Comparison of ENCODE assay signal across 9 cellular contexts in genomic region chr12:93813972-93814821, GRCh38.
DNase-seq lines count a peak whose midpoint lies in the region; ATAC-seq and TF ChIP-seq lines count a peak whose summit lies in the region.
"Had no signal": no experiment of that assay in that cellular context is flagged by ENCODE, and none has a peak within 500 bp of the region (broad histone marks: within the 10 kb centered on the region; RNA-seq: fewer than 3 reads in every experiment).

No MANE protein-coding gene starts in this region.

- no peak for TF ChIP-seq POLR2A in testis (IDR thresholded peaks at IDR 0.05)

- WGBS in lung, 2 donors: 38 to 50% methylated on average over 14 of the region's 14 CpGs
- WGBS in testis, 2 donors: 24 to 38% methylated on average over 14 of the region's 14 CpGs

- H3K4me3 ChIP-seq in colonic mucosa (no peak overlapping the region), lung (no peak overlapping the region), testis (no peak overlapping the region)

- H3K9me3 ChIP-seq in colonic mucosa (no peaks in the 10 kb centered on the region), lung (ENCODE audit: control insufficient read depth in 2 of 2, insufficient read depth in 1 of 2, low read length in 1 of 2) (no peaks in the 10 kb centered on the region), testis (no peaks in the 10 kb centered on the region)

- TF ChIP-seq CTCF in colonic mucosa (IDR thresholded peaks at IDR 0.05): no peak
- TF ChIP-seq CTCF in lung (IDR thresholded peaks at IDR 0.05; ENCODE audit: control extremely low read depth, extremely low read depth): no peak
- no peak for TF ChIP-seq CTCF in testis (IDR thresholded peaks at IDR 0.05)

- H3K27me3 ChIP-seq in colonic mucosa (no peaks in the 10 kb centered on the region), lung (ENCODE audit: control insufficient read depth, insufficient read depth) (no peaks in the 10 kb centered on the region), testis (no peaks in the 10 kb centered on the region)

- DNase-seq in DMS153 (lab: John Stamatoyannopoulos, UW): peak; percentile 16
- DNase-seq in DMS153 treated with DMSO at 0.1 percent for 48 hours (lab: John Stamatoyannopoulos, UW; ENCODE audit: unreplicated experiment): no peak
- DNase-seq in colonic mucosa: peak; percentile 52
- peak; percentile 79 for DNase-seq in lung (ENCODE audit: low spot score)
- DNase-seq in testis: peak; percentile 91
- DNase-seq in GM19238 (ENCODE audit: insufficient read length, low spot score): no peak
- DNase-seq in NK-92 (lab: John Stamatoyannopoulos, UW; ENCODE audit: unreplicated experiment): no peak
- DNase-seq: ACHN had no signal

- H3K4me1 ChIP-seq in colonic mucosa (no peaks in the 10 kb centered on the region), lung (ENCODE audit: control insufficient read depth in 2 of 2, insufficient read depth in 2 of 2, low read length in 2 of 2) (peaks cover 10 to 29% of the 10 kb centered on the region in 2 donors), testis (peaks cover 48% of the 10 kb centered on the region)

- no peak overlapping the region for H3K9ac ChIP-seq in colonic mucosa (ENCODE audit: low read depth in 2 of 2, low read length in 2 of 2)

- H3K27ac ChIP-seq in colonic mucosa (peak overlapping the region; percentile 57), lung (ENCODE audit: low read depth in 1 of 2, low read length in 1 of 2) (peak overlapping the region; percentile 92), testis (peak overlapping the region; percentile 91 to 94)

- ATAC-seq in lung (ENCODE audit: insufficient read depth, low FRiP score): peak; percentile 76
- ATAC-seq in HG02852 (IDR thresholded peaks at IDR 0.05; ENCODE audit: unreplicated experiment): no peak

- intact Hi-C loops in colonic mucosa (cut with DNase I) (no loop called here), testis (cut with DNase I; ENCODE audit: low total_unique reads) (no loop called here)

- H3K36me3 ChIP-seq in colonic mucosa: no peaks in the 10 kb centered on the region
- no peaks in the 10 kb centered on the region for H3K36me3 ChIP-seq in lung (ENCODE audit: control insufficient read depth in 2 of 2, insufficient read depth in 2 of 2, low read length in 2 of 2)
- no peaks in the 10 kb centered on the region for H3K36me3 ChIP-seq in testis (ENCODE audit: low read depth, missing control alignments)

Comparison
In these comparisons a context has a peak if more than half of its experiments do, and no peak if none do; other contexts are left out.
1. DNase-seq: peak in DMS153 (single experiment), colonic mucosa (single experiment), lung (single experiment) and testis (single experiment); none in DMS153 treated with DMSO at 0.1 percent for 48 hours (single experiment), GM19238 (single experiment) and NK-92 (single experiment).
2. Peak in every context shown above with its lines, with median percentiles within 50 percentile points of each other: H3K27ac ChIP-seq.